Comparison of ENCODE assay signal across 24 cellular contexts in genomic region chr18:42339324-42339723, GRCh38.
DNase-seq lines count a peak whose midpoint lies in the region; ATAC-seq, FAIRE-seq and TF ChIP-seq lines count a peak whose summit lies in the region.
"Had no signal": no experiment of that assay in that cellular context is flagged by ENCODE, and none has a peak within 500 bp of the region (broad histone marks: within the 10 kb centered on the region; RNA-seq: fewer than 3 reads in every experiment).

No MANE protein-coding gene starts in this region.

- no peak overlapping the region for H3K4me3 Mint-ChIP-seq in GM23338
- peak overlapping the region; percentile 24 for H3K4me3 Mint-ChIP-seq in neural progenitor cell
- H3K4me3 Mint-ChIP-seq in T-helper 17 cell = no peak overlapping the region
- H3K4me3 Mint-ChIP-seq: activated T-helper 1 cell treated with anti-CD3 and anti-CD28 coated beads, Interleukin-12 subunit alpha, Interleukin-12 subunit beta, Interleukin-2, Interleukin-4 antibody, amounts not matched to agents 30 ng/mL and 10 ng/mL and 1 ng/mL, durations not matched to agents 14 hours and 24 hours and 36 hours; immature natural killer cell had no signal

- H3K79me2 ChIP-seq in GM23338 (replicated peaks; ENCODE audit: insufficient read depth) (no peaks in the 10 kb centered on the region), neural progenitor cell (ENCODE audit: low read depth) (no peaks in the 10 kb centered on the region)
- H3K79me2 ChIP-seq: parathyroid adenoma had no signal

- H3K4me3 ChIP-seq in GM23338 (peak overlapping the region; percentile 23; the same call in 1 of the 2 replicates), kidney epithelial cell (ENCODE audit: low read depth, low read length) (no peak overlapping the region), neural progenitor cell (no peak overlapping the region), tibial nerve (no peak overlapping the region)
- H3K4me3 ChIP-seq: ascending aorta, colonic mucosa, skin epidermis, thyroid gland had no signal

- H3K4me2 ChIP-seq in GM23338 (peak overlapping the region; percentile 64), neural progenitor cell (no peak overlapping the region)

- H3K27ac ChIP-seq in GM23338 (ENCODE audit: low read depth) (peak overlapping the region; percentile 1; the same call in 1 of the 2 replicates), neural progenitor cell (no peak overlapping the region), tibial nerve (no peak overlapping the region)
- H3K27ac ChIP-seq: ascending aorta, colonic mucosa, parathyroid adenoma, skin epidermis, thyroid gland had no signal

- H4K20me1 ChIP-seq in GM23338 (replicated peaks; ENCODE audit: insufficient read depth) (no peaks in the 10 kb centered on the region), neural progenitor cell (ENCODE audit: low read depth) (no peaks in the 10 kb centered on the region)

- H3K36me3 ChIP-seq in GM23338 (ENCODE audit: insufficient read depth) (peaks cover 8% of the 10 kb centered on the region), kidney epithelial cell (ENCODE audit: control insufficient read depth, insufficient read depth, low read length) (no peaks in the 10 kb centered on the region), neural progenitor cell (no peaks in the 10 kb centered on the region), tibial nerve (no peaks in the 10 kb centered on the region)
- H3K36me3 ChIP-seq: ascending aorta, colonic mucosa, thyroid gland had no signal

- H3K9me3 ChIP-seq in neural progenitor cell (ENCODE audit: low read depth) (no peaks in the 10 kb centered on the region), T-helper 17 cell (ENCODE audit: control insufficient read depth, low read length, poor library complexity, severe bottlenecking) (peaks cover 3% of the 10 kb centered on the region), tibial nerve (peaks cover 0 to 9% (median 0%) of the 10 kb centered on the region in 4 donors)
- H3K9me3 ChIP-seq: ascending aorta, colonic mucosa, thyroid gland had no signal

- peaks cover 9% of the 10 kb centered on the region; the same call in 1 of the 2 replicates for H3K9me2 ChIP-seq in GM23338 (ENCODE audit: insufficient read depth)

- FAIRE-seq in RCC 7860 (lab: Jason Lieb, UNC) = peak; percentile 53

- peaks cover 39% of the 10 kb centered on the region for H3K4me1 ChIP-seq in GM23338 (ENCODE audit: insufficient read depth)
- H3K4me1 ChIP-seq in neural progenitor cell = peaks cover 12% of the 10 kb centered on the region
- no peaks in the 10 kb centered on the region for H3K4me1 ChIP-seq in tibial nerve
- H3K4me1 ChIP-seq: ascending aorta, colonic mucosa, parathyroid adenoma, thyroid gland had no signal

- TF ChIP-seq POLR2A in tibial nerve (IDR thresholded peaks at IDR 0.05) = no peak

- 13 to 38% methylated on average over 3 of the region's 3 CpGs for WGBS in tibial nerve, 2 donors

- H3F3A ChIP-seq in GM23338 (replicated peaks; ENCODE audit: low read depth) (no peaks in the 10 kb centered on the region), neural progenitor cell (ENCODE audit: low read depth) (no peaks in the 10 kb centered on the region)

- ATAC-seq in GM23338 (peak; percentile 70), T-helper 17 cell (no peak), GM18873 (IDR thresholded peaks at IDR 0.05; ENCODE audit: low FRiP score, unreplicated experiment) (no peak)
- ATAC-seq: activated naive CD4-positive, alpha-beta T cell treated with anti-CD3 and anti-CD28 coated beads, Interleukin-2, amount 50 U/mL, for 72 hours had no signal

- DNase-seq in GM23338 (ENCODE audit: low spot score) (peak; percentile 3), RCC 7860 (ENCODE audit: low spot score) (peak; percentile 32), kidney epithelial cell (ENCODE audit: low read depth) (peak; percentile 26), neural progenitor cell (ENCODE audit: low spot score) (no peak), T-helper 17 cell (no peak), tibial nerve (ENCODE audit: low spot score in 2 of 2) (no peak)
- DNase-seq: activated CD4-positive, alpha-beta T cell treated with anti-CD3 and anti-CD28 coated beads for 1 hour; AML-193; colonic mucosa; EL; immature natural killer cell; NCI-H1105; NCI-H2029 treated with DMSO at 0.1 percent for 48 hours; NCI-H446 treated with DMSO at 0.1 percent for 48 hours; stimulated activated CD4-positive, alpha-beta T cell treated with anti-CD3 and anti-CD28 coated beads, Interleukin-2, amount 100 ng/mL, for 48 hours; stimulated activated naive CD4-positive, alpha-beta T cell treated with Interleukin-2 at 50 U/mL for 16 hours; SW 1271; thyroid gland had no signal

- H3K9me3 Mint-ChIP-seq in GM23338 (peaks cover 35% of the 10 kb centered on the region), neural progenitor cell (peaks cover 32% of the 10 kb centered on the region)
- H3K9me3 Mint-ChIP-seq: activated T-helper 1 cell treated with anti-CD3 and anti-CD28 coated beads, Interleukin-12 subunit alpha, Interleukin-12 subunit beta, Interleukin-2, Interleukin-4 antibody, amounts not matched to agents 30 ng/mL and 10 ng/mL and 1 ng/mL, durations not matched to agents 14 hours and 24 hours and 36 hours had no signal

- H3K27me3 Mint-ChIP-seq in GM23338 (ENCODE audit: insufficient read depth, low read depth, poor library complexity) (peaks cover 6% of the 10 kb centered on the region), neural progenitor cell (ENCODE audit: insufficient read depth, low read depth) (peaks cover 2% of the 10 kb centered on the region), T-helper 17 cell (no peaks in the 10 kb centered on the region)

- TF ChIP-seq CTCF in GM23338 (conservative IDR thresholded peaks at IDR 0.05; ENCODE audit: low read depth in 2 of 2) (no peak), kidney epithelial cell (IDR thresholded peaks at IDR 0.05; ENCODE audit: insufficient read depth, low read length, poor library complexity, severe bottlenecking) (no peak), neural progenitor cell (IDR thresholded peaks at IDR 0.05) (no peak), tibial nerve (IDR thresholded peaks at IDR 0.05) (no peak)

- TF ChIP-seq EP300 in tibial nerve (IDR thresholded peaks at IDR 0.05) = no peak

- no peak overlapping the region for H3K9ac ChIP-seq in neural progenitor cell
- H3K9ac ChIP-seq: parathyroid adenoma had no signal

- H3K27ac Mint-ChIP-seq in GM23338 (no peak overlapping the region), neural progenitor cell (no peak overlapping the region), T-helper 17 cell (no peak overlapping the region)
- H3K27ac Mint-ChIP-seq: activated naive CD4-positive, alpha-beta T cell treated with anti-CD3 and anti-CD28 coated beads, Interleukin-2, amount 50 U/mL, for 72 hours; activated T-helper 1 cell treated with anti-CD3 and anti-CD28 coated beads, Interleukin-12 subunit alpha, Interleukin-12 subunit beta, Interleukin-2, Interleukin-4 antibody, amounts not matched to agents 30 ng/mL and 10 ng/mL and 1 ng/mL, durations not matched to agents 14 hours and 24 hours and 36 hours; immature natural killer cell had no signal

- no peaks in the 10 kb centered on the region for H3K27me3 ChIP-seq in GM23338 (ENCODE audit: insufficient read depth)
- H3K27me3 ChIP-seq in kidney epithelial cell (ENCODE audit: control insufficient read depth, insufficient read depth, low read length) = no peaks in the 10 kb centered on the region
- H3K27me3 ChIP-seq in neural progenitor cell = no peaks in the 10 kb centered on the region
- H3K27me3 ChIP-seq in tibial nerve = no peaks in the 10 kb centered on the region
- H3K27me3 ChIP-seq: ascending aorta, colonic mucosa, thyroid gland had no signal

- H3K36me3 Mint-ChIP-seq in GM23338 (ENCODE audit: low read depth) (peaks cover 35% of the 10 kb centered on the region), neural progenitor cell (peaks cover 9% of the 10 kb centered on the region), T-helper 17 cell (ENCODE audit: low read depth) (no peaks in the 10 kb centered on the region)
- H3K36me3 Mint-ChIP-seq: immature natural killer cell had no signal

- no peak overlapping the region for H2AFZ ChIP-seq in GM23338
- H2AFZ ChIP-seq in neural progenitor cell (replicated peaks) = peak overlapping the region; percentile 49
- H2AFZ ChIP-seq: parathyroid adenoma had no signal

- peaks cover 30% of the 10 kb centered on the region; the same call in 2 of the 3 replicates for H3K4me1 Mint-ChIP-seq in GM23338
- H3K4me1 Mint-ChIP-seq in neural progenitor cell = peaks cover 28% of the 10 kb centered on the region
- H3K4me1 Mint-ChIP-seq in T-helper 17 cell = no peaks in the 10 kb centered on the region
- H3K4me1 Mint-ChIP-seq: immature natural killer cell had no signal

TF ChIP-seq in GM23338, 12 proteins besides CTCF, POLR2A, EP300 and RAD21 (continues in another document):
- no peak for TF ChIP-seq ETS1 (IDR thresholded peaks at IDR 0.05)
- no peak for TF ChIP-seq ZNF114 (CRISPR knock-in tag; IDR thresholded peaks at IDR 0.05)
- TF ChIP-seq CREB1 (CRISPR knock-in tag; IDR thresholded peaks at IDR 0.05; ENCODE audit: low read depth) = no peak
- no peak for TF ChIP-seq STAT1 (IDR thresholded peaks at IDR 0.05; ENCODE audit: unreplicated experiment)

Comparison
In these comparisons a context has a peak if more than half of its experiments do, and no peak if none do; other contexts are left out.
1. DNase-seq: peak in GM23338 (single experiment), RCC 7860 (single experiment) and kidney epithelial cell (single experiment); none in neural progenitor cell (single experiment), T-helper 17 cell (0 of 3) and tibial nerve (0 of 2).